ENCODE assay signal across 1 cellular context in the genomic region with DNA sequence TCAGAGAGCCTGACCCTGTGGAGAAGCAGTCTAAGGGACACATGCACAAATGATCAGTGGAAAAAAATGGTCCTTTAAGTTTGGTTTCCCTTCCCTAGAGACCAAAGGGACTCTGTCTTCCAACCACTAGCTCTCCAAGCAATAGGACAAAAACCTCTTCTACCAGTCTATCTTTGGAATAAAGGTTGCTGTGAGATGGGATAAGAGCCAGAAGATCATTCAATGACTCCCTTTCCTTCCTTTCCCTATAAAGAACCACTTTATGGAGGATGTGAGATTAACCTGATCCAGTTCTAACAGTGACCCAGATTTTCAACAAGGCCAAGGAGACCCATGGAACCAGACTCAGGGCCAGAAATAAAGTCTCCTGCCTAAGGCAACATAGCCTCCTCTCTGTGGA.
TF ChIP-seq lines count a peak whose summit lies in the region.

No MANE protein-coding gene starts in this region.

TF ChIP-seq in IMR-90, 13 proteins besides CTCF, POLR2A, EP300 and RAD21:
- TF ChIP-seq SMC3 (IDR thresholded peaks at IDR 0.05; ENCODE audit: low read depth, low read length), result no peak
- no peak for TF ChIP-seq ELK1 (IDR thresholded peaks at IDR 0.05; ENCODE audit: borderline replicate concordance, low read depth, low read length)
- TF ChIP-seq, protein P1, sequence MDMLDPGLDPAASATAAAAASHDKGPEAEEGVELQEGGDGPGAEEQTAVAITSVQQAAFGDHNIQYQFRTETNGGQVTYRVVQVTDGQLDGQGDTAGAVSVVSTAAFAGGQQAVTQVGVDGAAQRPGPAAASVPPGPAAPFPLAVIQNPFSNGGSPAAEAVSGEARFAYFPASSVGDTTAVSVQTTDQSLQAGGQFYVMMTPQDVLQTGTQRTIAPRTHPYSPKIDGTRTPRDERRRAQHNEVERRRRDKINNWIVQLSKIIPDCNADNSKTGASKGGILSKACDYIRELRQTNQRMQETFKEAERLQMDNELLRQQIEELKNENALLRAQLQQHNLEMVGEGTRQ (IDR thresholded peaks at IDR 0.05; ENCODE audit: low read depth, low read length), result no peak
- TF ChIP-seq RCOR1 (IDR thresholded peaks at IDR 0.05; ENCODE audit: insufficient replicate concordance, low read length), result no peak
- TF ChIP-seq MXI1 (IDR thresholded peaks at IDR 0.05; ENCODE audit: borderline replicate concordance, low read depth, low read length), result no peak
